In genomic region chr14:102696332-102696731, GRCh38 we compare ENCODE assay signal across 17 cellular contexts.
DNase-seq lines count a peak whose midpoint lies in the region; ATAC-seq and TF ChIP-seq lines count a peak whose summit lies in the region.
"Had no signal": no experiment of that assay in that cellular context is flagged by ENCODE, and none has a peak within 500 bp of the region (broad histone marks: within the 10 kb centered on the region; RNA-seq: fewer than 3 reads in every experiment).

No MANE protein-coding gene starts in this region.

- H3K4me3 Mint-ChIP-seq in HFFc6, result no peak overlapping the region
- H3K4me3 Mint-ChIP-seq in stimulated activated memory B cell treated with anti-CD40 and anti-IgM and Interleukin-4, amounts not matched to agents 10 μg/mL and 1 μg/mL and 100 μg/mL, for 72 hours, result no peak overlapping the region
- H3K4me3 Mint-ChIP-seq: activated CD4-positive, alpha-beta memory T cell treated with anti-CD3 and anti-CD28 coated beads for 36 hours; activated naive CD8-positive, alpha-beta T cell treated with anti-CD3 and anti-CD28 coated beads for 36 hours; central memory CD8-positive, alpha-beta T cell had no signal

- H3K36me3 Mint-ChIP-seq in HFFc6 (ENCODE audit: low read depth), result peaks cover 5% of the 10 kb centered on the region
- peaks cover 7% of the 10 kb centered on the region for H3K36me3 Mint-ChIP-seq in stimulated activated memory B cell treated with anti-CD40 and anti-IgM and Interleukin-4, amounts not matched to agents 10 μg/mL and 1 μg/mL and 100 μg/mL, for 72 hours

- TF ChIP-seq POLR2A in right lobe of liver (IDR thresholded peaks at IDR 0.05), result no peak

- H3K27ac Mint-ChIP-seq in HFFc6, result peak overlapping the region; percentile 5; the same call in 1 of the 2 replicates
- peak overlapping the region; percentile 49 for H3K27ac Mint-ChIP-seq in stimulated activated memory B cell treated with anti-CD40 and anti-IgM and Interleukin-4, amounts not matched to agents 10 μg/mL and 1 μg/mL and 100 μg/mL, for 72 hours
- H3K27ac Mint-ChIP-seq: activated CD4-positive, alpha-beta memory T cell treated with anti-CD3 and anti-CD28 coated beads for 36 hours; activated naive CD8-positive, alpha-beta T cell treated with anti-CD3 and anti-CD28 coated beads for 36 hours had no signal

- peak overlapping the region; percentile 32 for H3K27ac ChIP-seq in colonic mucosa
- peak overlapping the region in 1 of 3 donors; percentile 19 for H3K27ac ChIP-seq in right lobe of liver
- H3K27ac ChIP-seq: ascending aorta, prostate gland had no signal

- 28% methylated on average over 8 of the region's 8 CpGs for WGBS in right lobe of liver (ENCODE audit: insufficient coverage, low coverage, low lambda C conversion rate, missing lambda C conversion rate)

- H3K4me3 ChIP-seq in colonic mucosa (no peak overlapping the region), right lobe of liver (no peak overlapping the region)
- H3K4me3 ChIP-seq: ascending aorta, MG63, prostate gland had no signal

- intact Hi-C loops in colonic mucosa (cut with DNase I) (loop anchor here (5.0 kb wide), 1 partner anchor 221 kb away; no protein-coding TSS in a partner anchor), right lobe of liver (cut with DNase I) (no loop called here)

- no peaks in the 10 kb centered on the region for H3K9me3 Mint-ChIP-seq in HFFc6
- no peaks in the 10 kb centered on the region for H3K9me3 Mint-ChIP-seq in stimulated activated memory B cell treated with anti-CD40 and anti-IgM and Interleukin-4, amounts not matched to agents 10 μg/mL and 1 μg/mL and 100 μg/mL, for 72 hours
- H3K9me3 Mint-ChIP-seq: activated CD4-positive, alpha-beta memory T cell treated with anti-CD3 and anti-CD28 coated beads for 36 hours; activated naive CD8-positive, alpha-beta T cell treated with anti-CD3 and anti-CD28 coated beads for 36 hours; central memory CD8-positive, alpha-beta T cell had no signal

- DNase-seq in HFFc6, result no peak
- peak; percentile 66 for DNase-seq in colonic mucosa
- peak in 2 of 3 donors; percentile 64 to 66 for DNase-seq in right lobe of liver
- DNase-seq in NK-92 treated with Interleukin-12 subunit alpha and Interleukin-12 subunit beta, amount 100 ng/mL, for 24 hours (lab: John Stamatoyannopoulos, UW), result no peak
- DNase-seq in NCI-H146 treated with DMSO at 0.1 percent for 48 hours (lab: John Stamatoyannopoulos, UW; ENCODE audit: unreplicated experiment), result no peak
- DNase-seq in SW480 (ENCODE audit: low spot score), result no peak
- DNase-seq: activated CD4-positive, alpha-beta memory T cell treated with anti-CD3 and anti-CD28 coated beads for 36 hours; activated CD4-positive, CD25-positive, alpha-beta regulatory T cell; activated effector memory CD4-positive, alpha-beta T cell treated with Interleukin-2 at 50 U/mL for 16 hours; activated naive CD8-positive, alpha-beta T cell treated with anti-CD3 and anti-CD28 coated beads for 36 hours; MG63; NCI-H2081 had no signal

- H3K4me1 Mint-ChIP-seq in HFFc6 (ENCODE audit: low read depth), result peaks cover 64% of the 10 kb centered on the region
- H3K4me1 Mint-ChIP-seq in stimulated activated memory B cell treated with anti-CD40 and anti-IgM and Interleukin-4, amounts not matched to agents 10 μg/mL and 1 μg/mL and 100 μg/mL, for 72 hours, result peaks cover 38% of the 10 kb centered on the region

- H3K36me3 ChIP-seq in colonic mucosa, result no peaks in the 10 kb centered on the region
- no peaks in the 10 kb centered on the region for H3K36me3 ChIP-seq in right lobe of liver
- H3K36me3 ChIP-seq: ascending aorta, prostate gland had no signal

- H3K27me3 ChIP-seq in colonic mucosa, result no peaks in the 10 kb centered on the region
- no peaks in the 10 kb centered on the region for H3K27me3 ChIP-seq in right lobe of liver
- H3K27me3 ChIP-seq: ascending aorta, MG63 had no signal

- peak; percentile 63 to 89 (median 82) for ATAC-seq in right lobe of liver
- no peak for ATAC-seq in stimulated activated memory B cell treated with anti-CD40 and anti-IgM and Interleukin-4, amounts not matched to agents 10 μg/mL and 1 μg/mL and 100 μg/mL, for 72 hours
- ATAC-seq: HCT116 had no signal

- peaks cover 2% of the 10 kb centered on the region; the same call in 1 of the 2 replicates for H3K27me3 Mint-ChIP-seq in HFFc6 (ENCODE audit: insufficient read depth)
- H3K27me3 Mint-ChIP-seq in stimulated activated memory B cell treated with anti-CD40 and anti-IgM and Interleukin-4, amounts not matched to agents 10 μg/mL and 1 μg/mL and 100 μg/mL, for 72 hours, result no peaks in the 10 kb centered on the region
- H3K27me3 Mint-ChIP-seq: activated CD4-positive, alpha-beta memory T cell treated with anti-CD3 and anti-CD28 coated beads for 36 hours; activated naive CD8-positive, alpha-beta T cell treated with anti-CD3 and anti-CD28 coated beads for 36 hours; central memory CD8-positive, alpha-beta T cell had no signal

- H3K9me3 ChIP-seq in colonic mucosa, result no peaks in the 10 kb centered on the region
- no peaks in the 10 kb centered on the region for H3K9me3 ChIP-seq in right lobe of liver
- H3K9me3 ChIP-seq: ascending aorta, MG63, prostate gland had no signal

- no peak for TF ChIP-seq CTCF in HFFc6 (IDR thresholded peaks at IDR 0.05)
- no peak for TF ChIP-seq CTCF in colonic mucosa (IDR thresholded peaks at IDR 0.05)
- no peak for TF ChIP-seq CTCF in right lobe of liver (IDR thresholded peaks at IDR 0.05)

- no peak overlapping the region for H3K9ac ChIP-seq in colonic mucosa (ENCODE audit: low read depth in 2 of 2, low read length in 2 of 2)

- H3K4me1 ChIP-seq in colonic mucosa, result no peaks in the 10 kb centered on the region
- peaks cover 0 to 22% (median 11%) of the 10 kb centered on the region in 4 donors for H3K4me1 ChIP-seq in right lobe of liver
- H3K4me1 ChIP-seq: ascending aorta had no signal

Comparison
In these comparisons a context has a peak if more than half of its experiments do, and no peak if none do; other contexts are left out.
1. DNase-seq: peak in colonic mucosa (single experiment) and right lobe of liver (2 of 3); none in HFFc6 (single experiment), NK-92 treated with Interleukin-12 subunit alpha and Interleukin-12 subunit beta, amount 100 ng/mL, for 24 hours (single experiment), NCI-H146 treated with DMSO at 0.1 percent for 48 hours (single experiment) and SW480 (single experiment).